18 cellular contexts compared by ENCODE assay signal in the genomic region with DNA sequence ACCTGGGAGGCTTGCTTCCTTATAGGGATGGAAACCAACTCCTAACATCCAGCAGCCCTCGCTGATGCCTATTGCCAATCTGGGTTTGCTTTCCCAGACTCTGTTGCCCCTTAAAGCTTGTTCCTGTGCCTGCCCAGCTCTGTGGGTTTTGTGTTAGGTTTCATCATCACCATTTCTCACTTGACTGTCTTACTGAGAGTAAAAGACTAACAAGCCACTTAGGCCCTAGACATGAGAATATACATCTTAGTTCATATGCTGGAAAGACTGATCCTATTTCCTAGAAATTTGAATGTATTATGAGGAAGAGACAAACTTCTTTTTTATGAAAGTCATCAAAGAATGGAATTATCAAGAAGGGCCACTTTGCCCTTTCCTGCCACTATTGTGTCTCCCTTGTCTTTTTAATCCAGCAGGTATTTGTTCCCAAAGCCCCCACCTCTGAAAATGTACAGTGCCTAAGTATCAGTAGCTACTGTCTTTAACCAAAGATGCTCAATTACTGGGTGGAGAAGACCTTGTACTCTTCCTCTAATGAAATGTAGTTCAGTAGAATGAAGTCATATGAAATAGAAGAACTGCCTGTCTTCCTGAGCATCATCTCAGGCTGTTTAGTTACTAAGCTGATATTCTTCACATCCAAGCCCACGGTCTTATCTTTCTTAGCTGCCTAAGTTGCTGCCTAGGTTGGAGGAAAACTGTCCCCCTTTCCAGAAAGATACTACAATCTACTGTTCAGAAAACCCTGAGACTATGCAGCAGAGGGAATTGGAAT. TPM values are rescaled to one million over a fixed set of nuclear protein-coding genes. Genes with fewer than 3 reads are reported as not detected.
A peak's percentile ranks its signal among the peaks of the same experiment; 100 is the strongest.
DNase-seq lines count a peak whose midpoint lies in the region; ATAC-seq and TF ChIP-seq lines count a peak whose summit lies in the region.
"Had no signal": no experiment of that assay in that cellular context is flagged by ENCODE, and none has a peak within 500 bp of the region (broad histone marks: within the 10 kb centered on the region; RNA-seq: fewer than 3 reads in every experiment).

No MANE protein-coding gene starts in this region.

- H3K4me1 ChIP-seq in HCT116 (ENCODE audit: control insufficient read depth in 1 of 2, insufficient read depth in 2 of 2, low read length in 2 of 2), result no peaks in the 10 kb centered on the region
- H3K4me1 ChIP-seq: A549 had no signal

- H3K27me3 Mint-ChIP-seq in activated T-helper 17 cell treated with anti-CD3 and anti-CD28 coated beads, Interleukin-2, amount 50 U/mL, for 72 hours, result peaks cover 3% of the 10 kb centered on the region

- ATAC-seq in HCT116 (no peak), HG02763 (IDR thresholded peaks at IDR 0.05; ENCODE audit: unreplicated experiment) (no peak)
- peak; percentile 48 for ATAC-seq in activated T-helper 17 cell treated with anti-CD3 and anti-CD28 coated beads, Interleukin-2, amount 50 U/mL, for 72 hours (replicated peaks)
- ATAC-seq: A549, GM12878 had no signal

- no peak overlapping the region for H3K9ac ChIP-seq in HCT116 (ENCODE audit: low read length)

- DNase-seq in SKM-1 treated with dmso at 0.1 percent for 144 hours (lab: John Stamatoyannopoulos, UW; ENCODE audit: unreplicated experiment) (peak; percentile 21), SKM-1 (lab: John Stamatoyannopoulos, UW; ENCODE audit: unreplicated experiment) (no peak), HCT116 (ENCODE audit: low read depth, low spot score) (no peak), NOMO-1 (lab: John Stamatoyannopoulos, UW; ENCODE audit: unreplicated experiment in 2 of 2) (peak; percentile 5 to 66), NCI-H2171 treated with DMSO at 0.1 percent for 48 hours (lab: John Stamatoyannopoulos, UW) (no peak), HUDEP-2 (lab: John Stamatoyannopoulos, UW; ENCODE audit: unreplicated experiment in 76 of 76) (no peak)
- DNase-seq: DND-41; GOT3; KG1; NCI-H1105; NCI-H1694; NCI-H345; NK-92 treated with Interleukin-12 subunit alpha and Interleukin-12 subunit beta, amount 100 ng/mL, for 24 hours had no signal

- intact Hi-C loops in HCT116 (cut with micrococcal nuclease), result no loop called here

- RAD21 ChIA-PET in HCT116 (lab: Charles Lee; ENCODE audit: low non-redundant PET in 1 of 2, low total read pairs in 2 of 2, uncharacterized antibody in 2 of 2, unreplicated experiment in 2 of 2), result no interaction called here

- H3K9me3 Mint-ChIP-seq in activated T-helper 17 cell treated with anti-CD3 and anti-CD28 coated beads, Interleukin-2, amount 50 U/mL, for 72 hours, result no peaks in the 10 kb centered on the region

- no peak for TF ChIP-seq RAD21 in HCT116 (IDR thresholded peaks at IDR 0.05; ENCODE audit: low read depth)

- H3K36me3 ChIP-seq in HCT116 (ENCODE audit: control insufficient read depth in 1 of 2, insufficient read depth in 2 of 2, low read length in 2 of 2), result no peaks in the 10 kb centered on the region

- POLR2A ChIA-PET in HCT116 (lab: Charles Lee), result no interaction called here

- H3K9me3 ChIP-seq in HCT116 (ENCODE audit: control insufficient read depth in 1 of 2, insufficient read depth in 1 of 2, low read depth in 1 of 2, low read length in 2 of 2), result no peaks in the 10 kb centered on the region
- H3K9me3 ChIP-seq: A549 had no signal

- CTCF ChIA-PET in HCT116 (lab: Charles Lee), result no interaction called here

- H2AFZ ChIP-seq in HCT116 (ENCODE audit: low read depth, low read length, poor library complexity, severe bottlenecking), result peak overlapping the region; percentile 36

- H3K79me2 ChIP-seq in HCT116 (ENCODE audit: insufficient read depth, low read length), result no peaks in the 10 kb centered on the region

- H3K4me2 ChIP-seq in HCT116 (ENCODE audit: low read length), result no peak overlapping the region
- H3K4me2 ChIP-seq: A549 had no signal

- no peaks in the 10 kb centered on the region for H3K9me2 ChIP-seq in HCT116 (ENCODE audit: insufficient read depth)

- H3K27ac Mint-ChIP-seq in activated T-helper 17 cell treated with anti-CD3 and anti-CD28 coated beads, Interleukin-2, amount 50 U/mL, for 72 hours, result no peak overlapping the region

- H3K4me1 Mint-ChIP-seq in activated T-helper 17 cell treated with anti-CD3 and anti-CD28 coated beads, Interleukin-2, amount 50 U/mL, for 72 hours, result no peaks in the 10 kb centered on the region

- no peaks in the 10 kb centered on the region for H3K27me3 ChIP-seq in HCT116 (ENCODE audit: insufficient read depth, low read length)

- TF ChIP-seq CTCF in HCT116 (IDR thresholded peaks at IDR 0.05 in 2 of 3, conservative IDR thresholded peaks at IDR 0.05 in 1 of 3; ENCODE audit: borderline replicate concordance in 1 of 3, insufficient read depth in 1 of 3, low read depth in 2 of 3, low read length in 2 of 3), result no peak

- BruUV-seq in HCT116 (replicated peaks; lab: Mats Ljungman, UMichigan), result no TSS peak

- no peak overlapping the region for H3K27ac ChIP-seq in HCT116 (ENCODE audit: low read depth, low read length)
- H3K27ac ChIP-seq: A549, C4-2B had no signal

- no peak overlapping the region for H3K4me3 Mint-ChIP-seq in activated T-helper 17 cell treated with anti-CD3 and anti-CD28 coated beads, Interleukin-2, amount 50 U/mL, for 72 hours

- no peaks in the 10 kb centered on the region for H4K20me1 ChIP-seq in HCT116 (ENCODE audit: insufficient read depth)

- H3K36me3 Mint-ChIP-seq in activated T-helper 17 cell treated with anti-CD3 and anti-CD28 coated beads, Interleukin-2, amount 50 U/mL, for 72 hours (ENCODE audit: low read depth), result no peaks in the 10 kb centered on the region

- no peak for TF ChIP-seq POLR2A in HCT116 (IDR thresholded peaks at IDR 0.05; ENCODE audit: borderline replicate concordance, extremely low read depth, insufficient read depth, insufficient read length)

- no peak overlapping the region for H3K4me3 ChIP-seq in HCT116 (replicated peaks in 1 of 2; ENCODE audit: low read depth in 1 of 2, low read length in 2 of 2)
- H3K4me3 ChIP-seq: A549, GM12878 had no signal

TF ChIP-seq in HCT116, 20 proteins besides CTCF, POLR2A, EP300 and RAD21:
- TF ChIP-seq YY1 (IDR thresholded peaks at IDR 0.05; ENCODE audit: extremely low read depth, insufficient replicate concordance, low read depth, low read length) (no peak), EZH2 (IDR thresholded peaks at IDR 0.05) (no peak), EZH2phosphoT487 (IDR thresholded peaks at IDR 0.05; ENCODE audit: borderline replicate concordance) (no peak)
- TF ChIP-seq, protein P1, sequence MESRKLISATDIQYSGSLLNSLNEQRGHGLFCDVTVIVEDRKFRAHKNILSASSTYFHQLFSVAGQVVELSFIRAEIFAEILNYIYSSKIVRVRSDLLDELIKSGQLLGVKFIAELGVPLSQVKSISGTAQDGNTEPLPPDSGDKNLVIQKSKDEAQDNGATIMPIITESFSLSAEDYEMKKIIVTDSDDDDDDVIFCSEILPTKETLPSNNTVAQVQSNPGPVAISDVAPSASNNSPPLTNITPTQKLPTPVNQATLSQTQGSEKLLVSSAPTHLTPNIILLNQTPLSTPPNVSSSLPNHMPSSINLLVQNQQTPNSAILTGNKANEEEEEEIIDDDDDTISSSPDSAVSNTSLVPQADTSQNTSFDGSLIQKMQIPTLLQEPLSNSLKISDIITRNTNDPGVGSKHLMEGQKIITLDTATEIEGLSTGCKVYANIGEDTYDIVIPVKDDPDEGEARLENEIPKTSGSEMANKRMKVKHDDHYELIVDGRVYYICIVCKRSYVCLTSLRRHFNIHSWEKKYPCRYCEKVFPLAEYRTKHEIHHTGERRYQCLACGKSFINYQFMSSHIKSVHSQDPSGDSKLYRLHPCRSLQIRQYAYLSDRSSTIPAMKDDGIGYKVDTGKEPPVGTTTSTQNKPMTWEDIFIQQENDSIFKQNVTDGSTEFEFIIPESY (IDR thresholded peaks at IDR 0.05; ENCODE audit: extremely low read depth, insufficient replicate concordance, low read length), result no peak
TF ChIP-seq in HCT116: peak in this region for 0.

RNA-seq across cellular contexts. Expression of a gene that starts 59.8 kb away (rescaled TPM):
- total RNA-seq in HCT116 (2021; ENCODE audit: unreplicated experiment), result not detected
- 0.05 and 0.08 TPM in 2 replicates for polyA plus RNA-seq in HCT116 (2012)
- total RNA-seq in activated T-helper 17 cell treated with anti-CD3 and anti-CD28 coated beads, Interleukin-2, amount 50 U/mL, for 72 hours, result under 1 TPM in 1 of 2 donors, not detected in 1; 0.11 TPM
- total RNA-seq: GM12878 had no signal
- polyA plus RNA-seq: GM12878 had no signal

Comparison
In these comparisons a context has a peak if more than half of its experiments do, and no peak if none do; other contexts are left out.
1. DNase-seq: peak in SKM-1 treated with dmso at 0.1 percent for 144 hours (single experiment) and NOMO-1 (2 of 2); none in SKM-1 (single experiment), HCT116 (single experiment), NCI-H2171 treated with DMSO at 0.1 percent for 48 hours (single experiment) and HUDEP-2 (0 of 76).